ENCODE assay signal across 1 cellular context in the genomic region with DNA sequence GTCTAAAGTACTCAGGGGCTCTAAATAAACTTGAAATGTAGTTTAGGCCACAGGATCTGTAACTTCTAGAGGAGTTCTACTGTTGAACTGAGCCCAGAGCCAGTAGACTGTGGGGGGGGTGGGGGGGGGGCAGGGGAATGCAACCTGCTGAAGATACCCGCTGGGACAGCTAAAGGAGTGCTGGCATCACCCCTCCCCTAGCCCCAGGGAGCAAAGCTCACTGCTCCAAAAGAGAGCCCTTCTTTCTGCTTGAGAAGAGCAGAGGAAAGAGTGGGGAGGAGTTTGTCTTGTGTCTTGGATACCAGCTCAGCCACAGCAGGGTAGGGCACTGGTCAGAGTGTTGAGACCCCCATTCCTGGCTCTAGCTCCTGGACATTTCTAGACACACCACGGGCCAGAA.
TF ChIP-seq lines count a peak whose summit lies in the region.

No MANE protein-coding gene starts in this region.

TF ChIP-seq in GM23338, 12 proteins besides CTCF, POLR2A, EP300 and RAD21 (continued from another document):
- TF ChIP-seq, protein P1, sequence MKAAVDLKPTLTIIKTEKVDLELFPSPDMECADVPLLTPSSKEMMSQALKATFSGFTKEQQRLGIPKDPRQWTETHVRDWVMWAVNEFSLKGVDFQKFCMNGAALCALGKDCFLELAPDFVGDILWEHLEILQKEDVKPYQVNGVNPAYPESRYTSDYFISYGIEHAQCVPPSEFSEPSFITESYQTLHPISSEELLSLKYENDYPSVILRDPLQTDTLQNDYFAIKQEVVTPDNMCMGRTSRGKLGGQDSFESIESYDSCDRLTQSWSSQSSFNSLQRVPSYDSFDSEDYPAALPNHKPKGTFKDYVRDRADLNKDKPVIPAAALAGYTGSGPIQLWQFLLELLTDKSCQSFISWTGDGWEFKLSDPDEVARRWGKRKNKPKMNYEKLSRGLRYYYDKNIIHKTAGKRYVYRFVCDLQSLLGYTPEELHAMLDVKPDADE (IDR thresholded peaks at IDR 0.05) = no peak
